In the genomic region with DNA sequence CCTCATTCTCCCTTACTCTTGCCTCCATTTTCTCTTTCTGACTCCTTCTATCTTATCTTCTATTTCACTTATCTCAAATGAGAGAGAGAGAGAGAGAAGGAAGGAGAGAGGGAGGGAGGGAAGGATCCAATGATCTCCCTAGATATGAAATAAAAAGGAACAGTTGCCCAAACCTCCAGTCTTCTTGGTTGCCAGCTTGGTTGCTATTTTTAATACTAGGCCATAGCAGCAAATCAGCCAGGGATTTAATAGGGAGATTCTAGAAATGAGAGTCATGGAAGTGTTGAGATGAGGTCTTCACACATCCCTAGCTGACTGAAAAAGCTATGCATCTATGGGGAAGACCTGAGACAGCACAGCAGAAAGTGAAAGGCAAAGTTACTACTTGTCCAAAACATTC, we compare ENCODE assay signal across 13 cellular contexts. TPM values are rescaled to one million over a fixed set of nuclear protein-coding genes. Genes with fewer than 3 reads are reported as not detected.
DNase-seq lines count a peak whose midpoint lies in the region; ATAC-seq, FAIRE-seq and TF ChIP-seq lines count a peak whose summit lies in the region.
"Not testable (repeated sequence)": the region's sequence is repeated elsewhere in the genome, so short reads cannot be mapped to it uniquely, and the experiment has no call there.
"Had no signal": no experiment of that assay in that cellular context is flagged by ENCODE, and none has a peak within 500 bp of the region (broad histone marks: within the 10 kb centered on the region; RNA-seq: fewer than 3 reads in every experiment).

No MANE protein-coding gene starts in this region.

- not testable (repeated sequence) for H3K9me1 ChIP-seq in K562 (ENCODE audit: control insufficient read depth, insufficient read depth, low read length); keratinocyte (ENCODE audit: control insufficient read depth, extremely low read depth, insufficient read depth, low read length)

- in situ Hi-C loops in K562 (cut with MboI), result not testable (repeated sequence)

- not testable (repeated sequence) for H3K4me3 Mint-ChIP-seq in HFFc6

- H3K27me3 ChIP-seq in K562 (ENCODE audit: control insufficient read depth in 2 of 2, insufficient read depth in 2 of 2, low read length in 2 of 2); keratinocyte (ENCODE audit: control insufficient read depth, extremely low read depth, insufficient read depth, low read length); smooth muscle cell (ENCODE audit: low read depth): not testable (repeated sequence)

- H4K20me1 ChIP-seq in K562 (replicated peaks; ENCODE audit: control insufficient read depth, insufficient read depth, low read length); keratinocyte (ENCODE audit: control insufficient read depth, extremely low read depth, insufficient read depth, low read length); smooth muscle cell (ENCODE audit: low read depth): not testable (repeated sequence)

- not testable (repeated sequence) for DNase-seq in HFFc6; K562 (ENCODE audit: extremely low read depth in 1 of 4, low spot score in 3 of 4); epithelial cell of prostate (ENCODE audit: low read depth, low spot score); keratinocyte (ENCODE audit: low read depth, low spot score); smooth muscle cell (lab: John Stamatoyannopoulos, UW; ENCODE audit: unreplicated experiment)

- not testable (repeated sequence) for H3K4me3 ChIP-seq in K562; keratinocyte (ENCODE audit: control insufficient read depth in 2 of 3, extremely low read depth in 1 of 3, insufficient read depth in 2 of 3, low read depth in 1 of 3, low read length in 3 of 3); smooth muscle cell

- H3K36me3 Mint-ChIP-seq in HFFc6 (ENCODE audit: low read depth), result not testable (repeated sequence)

- ATAC-seq in SK-N-SH treated with all-trans-retinoic acid at 6 μM for 48 hours, result peak; percentile 22; the same call in 1 of the 3 replicates
- ATAC-seq in K562, result not testable (repeated sequence)

- BruUV-seq in K562 (replicated peaks; lab: Mats Ljungman, UMichigan), result not testable (repeated sequence)

- not testable (repeated sequence) for H3K9me3 Mint-ChIP-seq in HFFc6

- CTCF ChIA-PET in K562 (lab: Yijun Ruan, JAX; ENCODE audit: low intra/inter-chr PET ratio), result not testable (repeated sequence)

- H3K27ac ChIP-seq in 22Rv1 (peak overlapping the region; percentile 33; the same call in 1 of the 2 replicates), epithelial cell of prostate (peak overlapping the region; percentile 89), smooth muscle cell (ENCODE audit: low read depth) (peak overlapping the region; percentile 38)
- not testable (repeated sequence) for H3K27ac ChIP-seq in K562 (ENCODE audit: extremely low read depth, low read depth, low read length); keratinocyte (ENCODE audit: control insufficient read depth, insufficient read depth, low read length)

- H3K27ac Mint-ChIP-seq in HFFc6, result peak overlapping the region; percentile 8; the same call in 1 of the 2 replicates

- POLR2A ChIA-PET in K562 (lab: Yijun Ruan, JAX), result interaction anchor here (1.0 kb wide), 1 partner anchor 96 kb away, joined by 3 read pairs; no protein-coding TSS in a partner anchor

- not testable (repeated sequence) for FAIRE-seq in K562 (lab: Jason Lieb, UNC)
- FAIRE-seq in keratinocyte (lab: Jason Lieb, UNC), result peak; percentile 51

- not testable (repeated sequence) for TF ChIP-seq RAD21 in K562 (CRISPR knock-in tag; conservative IDR thresholded peaks at IDR 0.05 in 1 of 2, IDR thresholded peaks at IDR 0.05 in 1 of 2)

- not testable (repeated sequence) for H3F3A ChIP-seq in smooth muscle cell (ENCODE audit: low read depth)

- not testable (repeated sequence) for H3K27me3 Mint-ChIP-seq in HFFc6 (ENCODE audit: insufficient read depth)

- peaks cover 44% of the 10 kb centered on the region for H3K4me1 Mint-ChIP-seq in HFFc6 (ENCODE audit: low read depth)

- not testable (repeated sequence) for H3K4me2 ChIP-seq in K562 (ENCODE audit: insufficient read depth, low read length); keratinocyte (ENCODE audit: control insufficient read depth, extremely low read depth, insufficient read depth, low read depth, low read length); smooth muscle cell

- H3K79me2 ChIP-seq in K562 (ENCODE audit: control insufficient read depth, insufficient read depth, low read length); keratinocyte (ENCODE audit: control insufficient read depth, insufficient read depth, low read length); smooth muscle cell (ENCODE audit: low read depth): not testable (repeated sequence)

- not testable (repeated sequence) for H3K9me3 ChIP-seq in K562 (replicated peaks; ENCODE audit: control insufficient read depth, insufficient read depth, low read depth, low read length); keratinocyte (ENCODE audit: control insufficient read depth, low read depth, low read length); smooth muscle cell (replicated peaks; ENCODE audit: low read depth)

- peak overlapping the region; percentile 51; the same call in 1 of the 2 replicates for H2AFZ ChIP-seq in K562 (ENCODE audit: low read depth, low read length)
- H2AFZ ChIP-seq in keratinocyte (ENCODE audit: control insufficient read depth, low read length); smooth muscle cell (ENCODE audit: low read depth): not testable (repeated sequence)

- H3K9ac ChIP-seq in K562 (ENCODE audit: insufficient read depth in 1 of 2, low read depth in 2 of 2, low read length in 2 of 2); keratinocyte (ENCODE audit: control insufficient read depth, extremely low read depth, insufficient read depth, low read length); smooth muscle cell (ENCODE audit: low read depth): not testable (repeated sequence)

- dilution Hi-C loops in keratinocyte (cut with MboI; ENCODE audit: extremely low pct_ligation_motif_present, low sequenced_read_pairs), result not testable (repeated sequence)

- TF ChIP-seq CTCF in 22Rv1 (IDR thresholded peaks at IDR 0.05); HFFc6 (IDR thresholded peaks at IDR 0.05); K562 (IDR thresholded peaks at IDR 0.05 in 2 of 3, conservative IDR thresholded peaks at IDR 0.05 in 1 of 3; ENCODE audit: insufficient read depth in 2 of 3, low read depth in 1 of 3, low read length in 3 of 3); keratinocyte (optimal IDR thresholded peaks at IDR 0.05 in 1 of 3, IDR thresholded peaks at IDR 0.05 in 1 of 3, conservative IDR thresholded peaks at IDR 0.05 in 1 of 3; ENCODE audit: extremely low read depth in 1 of 3, insufficient read depth in 2 of 3, low read length in 3 of 3); smooth muscle cell (IDR thresholded peaks at IDR 0.05; ENCODE audit: borderline replicate concordance, insufficient read depth, poor library complexity, severe bottlenecking): not testable (repeated sequence)

- not testable (repeated sequence) for TF ChIP-seq EP300 in K562 (IDR thresholded peaks at IDR 0.05; ENCODE audit: low read length)

- not testable (repeated sequence) for TF ChIP-seq POLR2A in K562 (conservative IDR thresholded peaks at IDR 0.05)

- H3K4me1 ChIP-seq in K562 (replicated peaks in 1 of 2; ENCODE audit: control insufficient read depth in 2 of 2, insufficient read depth in 2 of 2, low read length in 2 of 2); smooth muscle cell (ENCODE audit: low read depth): not testable (repeated sequence)
- peaks cover 29% of the 10 kb centered on the region for H3K4me1 ChIP-seq in keratinocyte (ENCODE audit: control insufficient read depth, extremely low read depth, insufficient read depth, low read length)

- intact Hi-C loops in K562 (cut with micrococcal nuclease), result not testable (repeated sequence)

- not testable (repeated sequence) for H3K36me3 ChIP-seq in K562 (ENCODE audit: control insufficient read depth, insufficient read depth, low read length); keratinocyte (ENCODE audit: control insufficient read depth in 2 of 2, extremely low read depth in 1 of 2, insufficient read depth in 2 of 2, low read length in 2 of 2); smooth muscle cell (ENCODE audit: low read depth)

RNA-seq across cellular contexts. Expression of a gene that starts 22.2 kb away (rescaled TPM):
- total RNA-seq in HFFc6 (2021; fragmentation: NEBNext Ultra II Directional; extraction: Animal tissue kit (Norgen Biotek cat#: 25700)), result 10 to 100 TPM; 18.9 to 40.4 (median 23.8) TPM
- total RNA-seq in K562 (2011; cell fraction: chromatin; rRNA removed; ENCODE audit: low replicate concordance), result not detected in 2 replicates
- not detected in 2 replicates for total RNA-seq in K562 (2011; cell fraction: nucleolus; rRNA removed)
- total RNA-seq in K562 (2011; cell fraction: nucleoplasm; rRNA removed), result not detected in 2 replicates
- not detected in 2 replicates for total RNA-seq in K562 (2014; rRNA removed)
- not detected in 2 replicates for total RNA-seq in K562 (2014; rRNA removed; fragmentation: Illumina TruSeq; extraction: Trizol)
- total RNA-seq in K562 (2015; rRNA removed; fragmentation: Illumina TruSeq; extraction: Trizol), result not detected in 2 replicates
- 0.42 and 1.3 TPM in 2 replicates for total RNA-seq in K562 (2021)
- not detected in 2 replicates for polyA plus RNA-seq in K562 (2011; rRNA removed)
- not detected in 2 replicates for polyA plus RNA-seq in K562 (2011; cell fraction: cytosol; rRNA removed)
- not detected in 2 replicates for polyA plus RNA-seq in K562 (2011; cell fraction: nucleus; rRNA removed)
- 0.25 and 0.89 TPM in 2 replicates for polyA plus RNA-seq in K562 (2012)
- polyA plus RNA-seq in K562 (2014; fragmentation: Illumina TruSeq; extraction: Trizol), result 0.18 TPM in 1 of 2 replicates, not detected in the other
- under 1 TPM in 1 of 2 experiments, not detected in 1; 0.35 TPM for polyA plus RNA-seq in K562 (2014; fragmentation: Nextera tagmentation; extraction: Ambion mirVana)
- not detected in 2 replicates for polyA plus RNA-seq in K562 (2014; rRNA removed)
- polyA minus RNA-seq in K562 (2011; rRNA and poly(A)+ RNA removed), result not detected in 2 replicates
- polyA minus RNA-seq in K562 (2011; cell fraction: cytosol; rRNA and poly(A)+ RNA removed), result not detected in 2 replicates
- polyA minus RNA-seq in K562 (2011; cell fraction: nucleus; rRNA and poly(A)+ RNA removed), result not detected in 2 replicates
- polyA plus RNA-seq in keratinocyte, result 5.9 to 34.6 TPM (median 9.1 TPM) in 3 replicates
- polyA plus RNA-seq in keratinocyte (2011; ENCODE audit: low read depth), result 39.8 TPM
- 9.5 and 14.0 TPM in 2 replicates for polyA plus RNA-seq in keratinocyte (2011; cell fraction: cytosol; rRNA removed)
- polyA plus RNA-seq in keratinocyte (2011; cell fraction: nucleus; rRNA removed), result 4.1 and 4.2 TPM in 2 replicates
- polyA plus RNA-seq in keratinocyte (2012; ENCODE audit: low replicate concordance), result 60.7 and 196 TPM in 2 replicates
- 6.1 to 31.9 TPM (median 9.3 TPM) in 3 replicates for polyA minus RNA-seq in keratinocyte
- polyA minus RNA-seq in keratinocyte (2011; cell fraction: cytosol; rRNA and poly(A)+ RNA removed), result 5.6 TPM
- 0.74 and 1.5 TPM in 2 replicates for polyA minus RNA-seq in keratinocyte (2011; cell fraction: nucleus; rRNA and poly(A)+ RNA removed)
- total RNA-seq in smooth muscle cell, result not detected in 2 replicates
- polyA plus RNA-seq in smooth muscle cell, result not detected in 2 replicates
- total RNA-seq: A673; CD4-positive, alpha-beta memory T cell; H1; H9; HepG2 had no signal
- polyA plus RNA-seq: CD14-positive monocyte; CD4-positive, alpha-beta memory T cell; HepG2 had no signal

RNA-seq across cellular contexts. Expression of a gene that starts 43.8 kb away (rescaled TPM):
- 10 to 100 TPM; 39.7 to 49.3 (median 46.6) TPM for total RNA-seq in HFFc6 (2021; fragmentation: NEBNext Ultra II Directional; extraction: Animal tissue kit (Norgen Biotek cat#: 25700))
- 9.6 and 14.3 TPM in 2 replicates for total RNA-seq in K562 (2011; cell fraction: chromatin; rRNA removed; ENCODE audit: low replicate concordance)
- total RNA-seq in K562 (2011; cell fraction: nucleolus; rRNA removed), result 7.1 and 7.2 TPM in 2 replicates
- total RNA-seq in K562 (2011; cell fraction: nucleoplasm; rRNA removed), result 12.5 and 19.9 TPM in 2 replicates
- total RNA-seq in K562 (2014; rRNA removed) (8.2 and 9.7 TPM in 2 replicates), K562 (2014; rRNA removed; fragmentation: Illumina TruSeq; extraction: Trizol) (12.8 and 13.8 TPM in 2 replicates), K562 (2015; rRNA removed; fragmentation: Illumina TruSeq; extraction: Trizol) (11.1 and 11.3 TPM in 2 replicates), K562 (2021) (20.5 and 22.5 TPM in 2 replicates), smooth muscle cell (39.1 and 43.5 TPM in 2 replicates)
- polyA plus RNA-seq in K562 (2011; rRNA removed) (10.2 and 12.0 TPM in 2 replicates), K562 (2014; fragmentation: Illumina TruSeq; extraction: Trizol) (22.3 and 26.2 TPM in 2 replicates), K562 (2014; fragmentation: Nextera tagmentation; extraction: Ambion mirVana) (1 to 10 TPM; 7.8 to 8.4 TPM), K562 (2014; rRNA removed) (11.3 and 11.8 TPM in 2 replicates), keratinocyte (11.5 to 39.7 TPM (median 20.5 TPM) in 3 replicates), smooth muscle cell (43.2 and 44.2 TPM in 2 replicates)
- polyA plus RNA-seq in K562 (2011; cell fraction: cytosol; rRNA removed), result 6.8 and 10.1 TPM in 2 replicates
- 5.5 and 8.1 TPM in 2 replicates for polyA plus RNA-seq in K562 (2011; cell fraction: nucleus; rRNA removed)
- polyA plus RNA-seq in K562 (2012), result 21.8 and 25.8 TPM in 2 replicates
- polyA minus RNA-seq in K562 (2011; rRNA and poly(A)+ RNA removed), result 20.5 and 24.5 TPM in 2 replicates
- polyA minus RNA-seq in K562 (2011; cell fraction: cytosol; rRNA and poly(A)+ RNA removed), result 11.1 and 12.7 TPM in 2 replicates
- polyA minus RNA-seq in K562 (2011; cell fraction: nucleus; rRNA and poly(A)+ RNA removed), result 4.0 and 7.6 TPM in 2 replicates
- 36.0 TPM for polyA plus RNA-seq in keratinocyte (2011; ENCODE audit: low read depth)
- 26.4 and 39.9 TPM in 2 replicates for polyA plus RNA-seq in keratinocyte (2011; cell fraction: cytosol; rRNA removed)
- 24.6 and 28.7 TPM in 2 replicates for polyA plus RNA-seq in keratinocyte (2011; cell fraction: nucleus; rRNA removed)
- polyA plus RNA-seq in keratinocyte (2012; ENCODE audit: low replicate concordance), result 35.9 and 60.3 TPM in 2 replicates
- polyA minus RNA-seq in keratinocyte, result 15.0 to 24.3 TPM (median 18.9 TPM) in 3 replicates
- polyA minus RNA-seq in keratinocyte (2011; cell fraction: cytosol; rRNA and poly(A)+ RNA removed), result 18.6 TPM
- polyA minus RNA-seq in keratinocyte (2011; cell fraction: nucleus; rRNA and poly(A)+ RNA removed), result 12.5 and 23.7 TPM in 2 replicates

Comparison
In these comparisons a context has a peak if more than half of its experiments do, and no peak if none do; other contexts are left out.
1. RNA of a gene that starts 22.2 kb away (total RNA-seq): 18.9 to 40.4 TPM in HFFc6; 0.42 to 1.3 TPM in K562 and not detected in smooth muscle cell; every median in the first group is over 4 times any median in the second.